18 cellular contexts compared by ENCODE assay signal in the genomic region with DNA sequence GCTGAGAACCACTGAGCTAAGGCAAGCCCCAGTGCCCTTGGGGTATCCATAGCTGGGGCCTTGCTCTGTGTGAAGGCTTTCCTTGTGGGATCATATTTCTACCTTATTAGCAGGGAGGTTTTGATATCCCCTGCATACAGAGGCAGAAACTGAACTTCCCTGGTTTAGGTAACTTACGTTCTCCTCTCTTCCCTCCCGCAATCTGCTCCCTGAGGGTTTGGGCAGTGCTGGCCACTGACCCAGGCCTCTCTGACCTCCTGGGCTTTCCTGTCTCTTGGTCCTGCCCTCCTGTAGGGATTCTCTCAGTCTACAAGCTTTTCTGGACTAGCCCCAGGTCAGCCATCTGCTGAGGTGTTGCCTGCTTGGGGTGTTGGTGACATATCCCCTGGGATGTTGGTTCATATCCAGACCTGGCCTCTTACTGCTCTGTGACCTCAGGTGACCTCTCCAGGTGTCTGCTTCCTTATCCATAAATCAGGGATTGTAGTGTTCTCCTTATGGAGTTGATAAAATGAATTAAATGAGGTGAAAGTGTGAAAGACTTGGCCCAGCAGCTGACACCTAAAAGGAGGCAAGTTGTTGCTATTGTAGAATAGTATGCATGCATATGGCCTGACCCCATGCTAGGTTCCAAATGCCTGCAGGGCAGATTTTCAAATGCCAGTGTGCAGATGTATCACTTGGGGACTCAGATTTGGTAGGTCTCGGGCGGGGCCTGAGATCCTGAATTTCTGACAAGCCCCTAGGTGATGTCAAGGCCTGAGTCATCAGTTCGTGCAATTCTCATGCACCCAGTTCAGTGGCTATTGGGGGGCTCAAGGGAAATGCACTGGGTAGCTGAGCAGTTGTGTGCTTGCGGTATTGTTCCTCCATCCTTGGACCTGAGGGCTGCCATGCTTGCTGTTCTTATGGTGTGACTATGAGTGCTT.
DNase-seq lines count a peak whose midpoint lies in the region; ATAC-seq lines count a peak whose summit lies in the region.
"Had no signal": no experiment of that assay in that cellular context is flagged by ENCODE, and none has a peak within 500 bp of the region (broad histone marks: within the 10 kb centered on the region; RNA-seq: fewer than 3 reads in every experiment).

No MANE protein-coding gene starts in this region.

- H2BK15ac ChIP-seq in mesendoderm (replicated peaks; ENCODE audit: low read depth) = no peak overlapping the region

- no peak overlapping the region for H3K27ac Mint-ChIP-seq in immature natural killer cell
- H3K27ac Mint-ChIP-seq: B cell; CD4-positive, alpha-beta T cell had no signal

- no peaks in the 10 kb centered on the region for H3K79me1 ChIP-seq in mesendoderm (ENCODE audit: low read length)

- no peaks in the 10 kb centered on the region for H3K36me3 Mint-ChIP-seq in immature natural killer cell

- no peak overlapping the region for H3K18ac ChIP-seq in mesendoderm (ENCODE audit: low read length)

- no peak overlapping the region for H2AK5ac ChIP-seq in mesendoderm (ENCODE audit: low read length)

- no peak overlapping the region for H4K5ac ChIP-seq in mesendoderm (ENCODE audit: low read length)

- no peak overlapping the region for H4K8ac ChIP-seq in mesendoderm (ENCODE audit: low read depth, low read length)

- H3K36me3 ChIP-seq in mesendoderm (ENCODE audit: control insufficient read depth, insufficient read depth, low read length) = no peaks in the 10 kb centered on the region
- H3K36me3 ChIP-seq: MG63 had no signal

- H2BK120ac ChIP-seq in mesendoderm (ENCODE audit: low read depth, low read length) = no peak overlapping the region

- no peaks in the 10 kb centered on the region for H3K79me2 ChIP-seq in mesendoderm (ENCODE audit: control insufficient read depth, insufficient read depth, low read length)

- intact Hi-C loops in Right ventricle myocardium superior (cut with DNase I) = no loop called here

- no peak overlapping the region for H3K4me3 ChIP-seq in mesendoderm (ENCODE audit: low read length)
- H3K4me3 ChIP-seq: MG63, PC-9 had no signal

- no CpG with 5 or more reads among the region's 6 CpGs for WGBS in mesendoderm (ENCODE audit: extremely low coverage, insufficient coverage, low lambda C conversion rate)

- H3K27ac ChIP-seq in mesendoderm (ENCODE audit: low read depth, low read length) = no peak overlapping the region
- H3K27ac ChIP-seq: PC-9 had no signal

- no peaks in the 10 kb centered on the region for H3K4me1 Mint-ChIP-seq in immature natural killer cell
- H3K4me1 Mint-ChIP-seq: B cell had no signal

- H3K23ac ChIP-seq in mesendoderm (ENCODE audit: low read length) = no peak overlapping the region

- no peaks in the 10 kb centered on the region for H3K27me3 ChIP-seq in mesendoderm (ENCODE audit: insufficient read depth, low read length, poor library complexity)
- H3K27me3 ChIP-seq: MG63 had no signal

- H2BK5ac ChIP-seq in mesendoderm (ENCODE audit: low read length) = no peak overlapping the region

- H3K4ac ChIP-seq in mesendoderm (ENCODE audit: low read depth, low read length) = no peak overlapping the region

- H3K4me3 Mint-ChIP-seq in immature natural killer cell = no peak overlapping the region
- H3K4me3 Mint-ChIP-seq: B cell; CD4-positive, alpha-beta T cell had no signal

- H3K4me1 ChIP-seq in mesendoderm (ENCODE audit: control insufficient read depth, low read depth, low read length) = no peaks in the 10 kb centered on the region

- H3K9me3 Mint-ChIP-seq in immature natural killer cell = peaks cover 0 to 4% (median 0%) of the 10 kb centered on the region in 6 donors
- H3K9me3 Mint-ChIP-seq: CD4-positive, alpha-beta T cell had no signal

- no peak overlapping the region for H3K9ac ChIP-seq in mesendoderm (ENCODE audit: low read length)

- ATAC-seq in Right ventricle myocardium superior (ENCODE audit: poor library complexity) = peak; percentile 71
- ATAC-seq: SK-N-SH treated with all-trans-retinoic acid at 6 μM for 48 hours had no signal

- DNase-seq in ELR (ENCODE audit: low read depth) (peak; percentile 26), NCI-H69 (lab: John Stamatoyannopoulos, UW) (peak; percentile 90), Right ventricle myocardium superior (no peak), mesendoderm (peak; percentile 37), Kasumi-1 (lab: John Stamatoyannopoulos, UW) (no peak), immature natural killer cell (no peak), islet precursor cell (no peak)
- DNase-seq: Calu3; CD4-positive, alpha-beta T cell; H7; KG1; MG63; NCI-H1105; NCI-H1694 treated with DMSO at 0.1 percent for 48 hours; NCI-H526 had no signal

- H3K4me2 ChIP-seq in mesendoderm (ENCODE audit: low read length) = no peak overlapping the region
- H3K4me2 ChIP-seq: PC-9 had no signal

- H3K27me3 Mint-ChIP-seq in immature natural killer cell (ENCODE audit: low read depth in 3 of 3) = peaks cover 0 to 17% (median 4%) of the 10 kb centered on the region in 3 donors

- no peak overlapping the region for H3K56ac ChIP-seq in mesendoderm (ENCODE audit: low read length)

Comparison
In these comparisons a context has a peak if more than half of its experiments do, and no peak if none do; other contexts are left out.
1. DNase-seq: peak in ELR (single experiment), NCI-H69 (single experiment) and mesendoderm (single experiment); none in Right ventricle myocardium superior (single experiment), Kasumi-1 (0 of 2), immature natural killer cell (0 of 3) and islet precursor cell (single experiment).